In the genomic region with DNA sequence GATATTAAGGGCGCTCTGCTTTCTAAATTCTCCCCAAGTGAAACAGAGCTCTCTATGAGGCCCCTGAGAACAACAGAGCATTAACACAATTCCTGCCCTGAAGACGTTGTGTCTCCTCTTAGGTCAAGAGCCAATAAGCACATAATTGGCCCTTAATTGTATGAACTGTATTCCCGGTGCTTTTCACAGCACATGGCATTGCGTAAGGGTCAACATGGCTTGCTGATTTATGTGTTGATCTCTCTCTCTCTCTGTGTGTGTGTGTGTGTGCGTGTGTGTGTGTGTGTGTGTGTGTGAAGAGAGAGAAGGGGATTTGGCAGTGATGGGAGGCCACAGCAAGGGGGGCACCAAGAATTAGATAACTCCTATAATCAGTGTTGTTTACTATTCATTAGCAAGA, we compare ENCODE assay signal across 19 cellular contexts. TPM values are rescaled to one million over a fixed set of nuclear protein-coding genes. Genes with fewer than 3 reads are reported as not detected.
DNase-seq lines count a peak whose midpoint lies in the region; ATAC-seq and FAIRE-seq lines count a peak whose summit lies in the region.
"Had no signal": no experiment of that assay in that cellular context is flagged by ENCODE, and none has a peak within 500 bp of the region (broad histone marks: within the 10 kb centered on the region; RNA-seq: fewer than 3 reads in every experiment).

No MANE protein-coding gene starts in this region.

- ATAC-seq in right cardiac atrium (peak; percentile 10 to 20), GM19452 (IDR thresholded peaks at IDR 0.05; ENCODE audit: unreplicated experiment) (no peak), GM21367 (IDR thresholded peaks at IDR 0.05; ENCODE audit: unreplicated experiment) (no peak)
- ATAC-seq: activated CD8-positive, alpha-beta memory T cell treated with anti-CD3 and anti-CD28 coated beads, Interleukin-2, amount 10 ng/mL, durations not matched to agents 7 days and 5 days had no signal

- 51% methylated on average over 5 of the region's 5 CpGs for WGBS in right cardiac atrium

- FAIRE-seq in urothelium cell line (lab: Jason Lieb, UNC) (peak; percentile 9), GM19239 (lab: Jason Lieb, UNC) (no peak)

- DNase-seq in NCI-H146 (lab: John Stamatoyannopoulos, UW) = peak; percentile 39
- DNase-seq in NCI-H146 treated with DMSO at 0.1 percent for 48 hours (lab: John Stamatoyannopoulos, UW; ENCODE audit: unreplicated experiment) = no peak
- peak; percentile 96 for DNase-seq in NCI-H748 (lab: John Stamatoyannopoulos, UW; ENCODE audit: unreplicated experiment)
- DNase-seq in right cardiac atrium = no peak
- no peak for DNase-seq in urothelium cell line (ENCODE audit: low spot score)
- no peak for DNase-seq in GM19239 (ENCODE audit: insufficient read length, low spot score)
- DNase-seq: 8988T; activated CD8-positive, alpha-beta memory T cell treated with anti-CD3 and anti-CD28 coated beads, Interleukin-2, amount 10 ng/mL, durations not matched to agents 7 days and 5 days; activated naive CD4-positive, alpha-beta T cell treated with Interleukin-2 at 50 U/mL for 16 hours; NCI-H187 treated with DMSO at 0.1 percent for 48 hours; OCI-M1; WERI-Rb-1 had no signal

- peaks cover 2% of the 10 kb centered on the region for H3K4me1 ChIP-seq in right cardiac atrium (ENCODE audit: control insufficient read depth, insufficient read depth, low read length)
- H3K4me1 ChIP-seq: breast epithelium had no signal

- peak overlapping the region; percentile 82 for H3K27ac ChIP-seq in right cardiac atrium (ENCODE audit: low read length)
- H3K27ac ChIP-seq: breast epithelium, WERI-Rb-1 had no signal

- no peak overlapping the region for H3K4me3 ChIP-seq in right cardiac atrium (ENCODE audit: low read length)
- H3K4me3 ChIP-seq: breast epithelium, smooth muscle cell had no signal

- intact Hi-C loops in right cardiac atrium (cut with DNase I) = no loop called here

- H3K27me3 ChIP-seq in right cardiac atrium (ENCODE audit: control insufficient read depth, insufficient read depth) = no peaks in the 10 kb centered on the region
- H3K27me3 ChIP-seq: breast epithelium had no signal

- H3K9me3 ChIP-seq in right cardiac atrium (ENCODE audit: control insufficient read depth, low read length) = no peaks in the 10 kb centered on the region
- H3K9me3 ChIP-seq: breast epithelium had no signal

RNA-seq across cellular contexts. Expression of gene LYZL1, which starts 40.5 kb away (rescaled TPM):
- total RNA-seq in right cardiac atrium = not detected
- not detected for polyA plus RNA-seq in right cardiac atrium
- total RNA-seq: activated CD8-positive, alpha-beta memory T cell treated with anti-CD3 and anti-CD28 coated beads, Interleukin-2, amount 10 ng/mL, durations not matched to agents 7 days and 5 days; breast epithelium; lower leg skin; neural crest cell; smooth muscle cell; subcutaneous adipose tissue had no signal
- polyA plus RNA-seq: smooth muscle cell had no signal

Comparison
In these comparisons a context has a peak if more than half of its experiments do, and no peak if none do; other contexts are left out.
1. DNase-seq: peak in NCI-H146 (single experiment) and NCI-H748 (single experiment); none in NCI-H146 treated with DMSO at 0.1 percent for 48 hours (single experiment), right cardiac atrium (0 of 3), urothelium cell line (single experiment) and GM19239 (single experiment).
2. ATAC-seq: peak in right cardiac atrium (2 of 2); none in GM19452 (single experiment) and GM21367 (single experiment).